Comparison of ENCODE assay signal across 2 cellular contexts in genomic region chr14:35391388-35391710, GRCh38.
TF ChIP-seq lines count a peak whose summit lies in the region.

No MANE protein-coding gene starts in this region.

TF ChIP-seq in A549, 52 proteins besides CTCF, POLR2A, EP300 and RAD21 (continued from another document):
- TF ChIP-seq MAZ (IDR thresholded peaks at IDR 0.05; ENCODE audit: borderline replicate concordance, low read depth, low read length) = no peak

TF ChIP-seq in HCT116, 20 proteins besides CTCF, POLR2A, EP300 and RAD21:
- no peak for TF ChIP-seq MAX (IDR thresholded peaks at IDR 0.05)
- no peak for TF ChIP-seq FOSL1 (IDR thresholded peaks at IDR 0.05; ENCODE audit: low read depth)
- no peak for TF ChIP-seq ZFX (IDR thresholded peaks at IDR 0.05)
- TF ChIP-seq EGR1 (IDR thresholded peaks at IDR 0.05; ENCODE audit: low read depth) = no peak
- no peak for TF ChIP-seq ELF1 (IDR thresholded peaks at IDR 0.05; ENCODE audit: borderline replicate concordance, low read depth)
- TF ChIP-seq SIN3A (IDR thresholded peaks at IDR 0.05; ENCODE audit: low read depth) = no peak
- TF ChIP-seq SRF (IDR thresholded peaks at IDR 0.05; ENCODE audit: low read depth) = no peak
- TF ChIP-seq ZNF274 (IDR thresholded peaks at IDR 0.05; ENCODE audit: low read depth, low read length) = no peak
- TF ChIP-seq POLR2AphosphoS5 (IDR thresholded peaks at IDR 0.05; ENCODE audit: low read depth, low read length) = no peak
- no peak for TF ChIP-seq JUND (IDR thresholded peaks at IDR 0.05)
- TF ChIP-seq CBX3 (IDR thresholded peaks at IDR 0.05; ENCODE audit: low read depth) = no peak
- TF ChIP-seq YY1 (IDR thresholded peaks at IDR 0.05; ENCODE audit: extremely low read depth, insufficient replicate concordance, low read depth, low read length) = no peak
